ENCODE assay signal across 1 cellular context in the genomic region with DNA sequence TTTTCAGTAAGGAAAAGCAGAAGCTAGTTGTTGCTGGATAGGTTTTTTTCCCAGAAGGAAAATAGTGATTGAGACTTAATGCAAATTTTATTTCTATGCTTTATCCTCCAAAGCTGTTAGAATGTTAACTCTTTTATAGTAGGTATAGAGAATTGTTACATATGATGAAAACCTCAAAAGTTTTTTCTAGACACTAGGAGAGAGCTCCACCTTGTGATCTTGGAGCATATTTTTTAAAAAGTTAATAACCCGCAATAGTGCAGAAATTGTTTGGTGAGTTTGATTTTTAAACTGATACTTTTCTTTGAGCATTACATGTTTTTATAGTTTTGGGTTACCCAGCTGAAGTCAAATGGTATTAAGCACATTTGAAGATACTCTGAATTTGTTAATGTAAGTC.
A peak's percentile ranks its signal among the peaks of the same experiment; 100 is the strongest.
TF ChIP-seq lines count a peak whose summit lies in the region.

No MANE protein-coding gene starts in this region.

TF ChIP-seq in HEK293, 187 proteins besides CTCF, POLR2A, EP300 and RAD21 (continued from another document):
- TF ChIP-seq ZNF654 (tag by site-specific recombination; IDR thresholded peaks at IDR 0.05; ENCODE audit: low read depth) = 0 out of 2 replicates have a peak, but pooled peaks have one; percentile 20
